Comparison of ENCODE assay signal across 8 cellular contexts in genomic region chr5:65035212-65036206, GRCh38.
DNase-seq lines count a peak whose midpoint lies in the region; ATAC-seq, FAIRE-seq and TF ChIP-seq lines count a peak whose summit lies in the region.

No MANE protein-coding gene starts in this region.

- H3K4me3 ChIP-seq in GM12864 (ENCODE audit: low read depth, low read length) (peak overlapping the region; percentile 74), right cardiac atrium (ENCODE audit: low read length) (peak overlapping the region; percentile 63), psoas muscle (peak overlapping the region; percentile 81)

- intact Hi-C loops in right cardiac atrium (cut with DNase I) (loop anchor here in 1 of 4 donors (10.0 kb wide), 1 partner anchor 69 kb away; no protein-coding TSS in a partner anchor), psoas muscle (cut with DNase I) (loop anchor here in 1 of 2 donors (5.0 to 10.0 kb wide), 2 partner anchors 67 to 221 kb away; no protein-coding TSS in a partner anchor)

- H3K27me3 ChIP-seq in right cardiac atrium (ENCODE audit: control insufficient read depth, insufficient read depth) (no peaks in the 10 kb centered on the region), psoas muscle (ENCODE audit: insufficient read depth in 3 of 3, low read length in 2 of 3) (no peaks in the 10 kb centered on the region)

- peaks cover 9% of the 10 kb centered on the region for H3K4me1 ChIP-seq in right cardiac atrium (ENCODE audit: control insufficient read depth, insufficient read depth, low read length)
- peaks cover 13% of the 10 kb centered on the region for H3K4me1 ChIP-seq in psoas muscle

- ATAC-seq in HG02588 (IDR thresholded peaks at IDR 0.05; ENCODE audit: unreplicated experiment) (peak; percentile 86), T-helper 17 cell (peak; percentile 86), right cardiac atrium (peak; percentile 94 to 97), psoas muscle (peak; percentile 95 to 99 (median 96))

- no peaks in the 10 kb centered on the region for H3K27me3 Mint-ChIP-seq in T-helper 17 cell

- TF ChIP-seq CTCF in GM12864 (IDR thresholded peaks at IDR 0.05; ENCODE audit: low read depth, low read length, missing control alignments) (no peak), psoas muscle (IDR thresholded peaks at IDR 0.05) (no peak)

- H3K27ac ChIP-seq in angular gyrus (ENCODE audit: low read depth, low read length): peak overlapping the region; percentile 91
- peak overlapping the region; percentile 94 for H3K27ac ChIP-seq in right cardiac atrium (ENCODE audit: low read length)
- H3K27ac ChIP-seq in psoas muscle: peak overlapping the region; percentile 85

- under 1% methylated on average over 68 of the region's 68 CpGs for WGBS in right cardiac atrium
- WGBS in psoas muscle, 3 donors: 1 to 2% (median 1%) methylated on average over 67 to 68 of the region's 68 CpGs

- no peaks in the 10 kb centered on the region for H3K36me3 Mint-ChIP-seq in T-helper 17 cell (ENCODE audit: low read depth)

- DNase-seq in GM12864 (ENCODE audit: low read depth): no peak
- DNase-seq in NCI-H1092 treated with DMSO at 0.1 percent for 48 hours (lab: John Stamatoyannopoulos, UW): peak; percentile 75
- DNase-seq in T-helper 17 cell: peak; percentile 70 to 80 (median 77)
- DNase-seq in right cardiac atrium: peak; percentile 93 to 96 (median 96)
- DNase-seq in psoas muscle: peak; percentile 90 to 95
- DNase-seq in urothelium cell line (ENCODE audit: low spot score): peak; percentile 97

- H3K27ac Mint-ChIP-seq in T-helper 17 cell: peak overlapping the region; percentile 99

- H3K9me3 ChIP-seq in T-helper 17 cell (ENCODE audit: control insufficient read depth, low read length, poor library complexity, severe bottlenecking) (no peaks in the 10 kb centered on the region), right cardiac atrium (ENCODE audit: control insufficient read depth, low read length) (no peaks in the 10 kb centered on the region), psoas muscle (no peaks in the 10 kb centered on the region)

- H3K4me3 Mint-ChIP-seq in T-helper 17 cell: peak overlapping the region; percentile 91

- H3K36me3 ChIP-seq in psoas muscle (ENCODE audit: insufficient read depth in 1 of 2, low read depth in 1 of 2): no peaks in the 10 kb centered on the region

- FAIRE-seq in urothelium cell line (lab: Jason Lieb, UNC): no peak

- H3K4me1 Mint-ChIP-seq in T-helper 17 cell: peaks cover 21% of the 10 kb centered on the region
